In the genomic region with DNA sequence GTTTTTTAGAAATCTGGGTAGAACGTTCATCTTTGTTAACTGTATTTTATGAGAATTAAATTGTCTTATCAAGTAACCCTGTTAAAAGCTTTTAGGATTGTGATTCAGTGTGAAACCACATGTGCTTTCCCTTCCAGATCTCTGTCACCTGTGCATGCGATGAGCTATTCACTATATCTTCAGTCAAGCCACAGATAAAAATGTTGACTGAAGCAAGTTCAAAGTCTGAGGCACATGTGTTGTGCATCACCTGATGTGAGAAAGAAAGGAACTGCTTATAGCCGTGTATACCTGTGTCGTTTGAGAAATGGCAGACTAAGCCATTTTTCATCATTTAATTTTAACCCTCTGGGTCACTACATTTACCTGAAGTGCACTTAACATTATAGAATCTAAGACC, we compare ENCODE assay signal across 2 cellular contexts.
TF ChIP-seq lines count a peak whose summit lies in the region.

No MANE protein-coding gene starts in this region.

TF ChIP-seq in HepG2, 621 proteins besides CTCF, POLR2A, EP300 and RAD21 (continued from another document):
- TF ChIP-seq ZNF598 (CRISPR knock-in tag; IDR thresholded peaks at IDR 0.05; ENCODE audit: borderline replicate concordance), result no peak
- TF ChIP-seq, protein P1, sequence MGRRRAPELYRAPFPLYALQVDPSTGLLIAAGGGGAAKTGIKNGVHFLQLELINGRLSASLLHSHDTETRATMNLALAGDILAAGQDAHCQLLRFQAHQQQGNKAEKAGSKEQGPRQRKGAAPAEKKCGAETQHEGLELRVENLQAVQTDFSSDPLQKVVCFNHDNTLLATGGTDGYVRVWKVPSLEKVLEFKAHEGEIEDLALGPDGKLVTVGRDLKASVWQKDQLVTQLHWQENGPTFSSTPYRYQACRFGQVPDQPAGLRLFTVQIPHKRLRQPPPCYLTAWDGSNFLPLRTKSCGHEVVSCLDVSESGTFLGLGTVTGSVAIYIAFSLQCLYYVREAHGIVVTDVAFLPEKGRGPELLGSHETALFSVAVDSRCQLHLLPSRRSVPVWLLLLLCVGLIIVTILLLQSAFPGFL (CRISPR knock-in tag; IDR thresholded peaks at IDR 0.05), result no peak
- TF ChIP-seq GATAD2A (CRISPR knock-in tag; IDR thresholded peaks at IDR 0.05), result no peak
- TF ChIP-seq BORCS8-MEF2B (CRISPR knock-in tag; IDR thresholded peaks at IDR 0.05), result no peak
- TF ChIP-seq, protein P2, sequence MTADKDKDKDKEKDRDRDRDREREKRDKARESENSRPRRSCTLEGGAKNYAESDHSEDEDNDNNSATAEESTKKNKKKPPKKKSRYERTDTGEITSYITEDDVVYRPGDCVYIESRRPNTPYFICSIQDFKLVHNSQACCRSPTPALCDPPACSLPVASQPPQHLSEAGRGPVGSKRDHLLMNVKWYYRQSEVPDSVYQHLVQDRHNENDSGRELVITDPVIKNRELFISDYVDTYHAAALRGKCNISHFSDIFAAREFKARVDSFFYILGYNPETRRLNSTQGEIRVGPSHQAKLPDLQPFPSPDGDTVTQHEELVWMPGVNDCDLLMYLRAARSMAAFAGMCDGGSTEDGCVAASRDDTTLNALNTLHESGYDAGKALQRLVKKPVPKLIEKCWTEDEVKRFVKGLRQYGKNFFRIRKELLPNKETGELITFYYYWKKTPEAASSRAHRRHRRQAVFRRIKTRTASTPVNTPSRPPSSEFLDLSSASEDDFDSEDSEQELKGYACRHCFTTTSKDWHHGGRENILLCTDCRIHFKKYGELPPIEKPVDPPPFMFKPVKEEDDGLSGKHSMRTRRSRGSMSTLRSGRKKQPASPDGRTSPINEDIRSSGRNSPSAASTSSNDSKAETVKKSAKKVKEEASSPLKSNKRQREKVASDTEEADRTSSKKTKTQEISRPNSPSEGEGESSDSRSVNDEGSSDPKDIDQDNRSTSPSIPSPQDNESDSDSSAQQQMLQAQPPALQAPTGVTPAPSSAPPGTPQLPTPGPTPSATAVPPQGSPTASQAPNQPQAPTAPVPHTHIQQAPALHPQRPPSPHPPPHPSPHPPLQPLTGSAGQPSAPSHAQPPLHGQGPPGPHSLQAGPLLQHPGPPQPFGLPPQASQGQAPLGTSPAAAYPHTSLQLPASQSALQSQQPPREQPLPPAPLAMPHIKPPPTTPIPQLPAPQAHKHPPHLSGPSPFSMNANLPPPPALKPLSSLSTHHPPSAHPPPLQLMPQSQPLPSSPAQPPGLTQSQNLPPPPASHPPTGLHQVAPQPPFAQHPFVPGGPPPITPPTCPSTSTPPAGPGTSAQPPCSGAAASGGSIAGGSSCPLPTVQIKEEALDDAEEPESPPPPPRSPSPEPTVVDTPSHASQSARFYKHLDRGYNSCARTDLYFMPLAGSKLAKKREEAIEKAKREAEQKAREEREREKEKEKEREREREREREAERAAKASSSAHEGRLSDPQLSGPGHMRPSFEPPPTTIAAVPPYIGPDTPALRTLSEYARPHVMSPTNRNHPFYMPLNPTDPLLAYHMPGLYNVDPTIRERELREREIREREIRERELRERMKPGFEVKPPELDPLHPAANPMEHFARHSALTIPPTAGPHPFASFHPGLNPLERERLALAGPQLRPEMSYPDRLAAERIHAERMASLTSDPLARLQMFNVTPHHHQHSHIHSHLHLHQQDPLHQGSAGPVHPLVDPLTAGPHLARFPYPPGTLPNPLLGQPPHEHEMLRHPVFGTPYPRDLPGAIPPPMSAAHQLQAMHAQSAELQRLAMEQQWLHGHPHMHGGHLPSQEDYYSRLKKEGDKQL (CRISPR knock-in tag; IDR thresholded peaks at IDR 0.05; ENCODE audit: low read depth), result no peak
- TF ChIP-seq, protein P3, sequence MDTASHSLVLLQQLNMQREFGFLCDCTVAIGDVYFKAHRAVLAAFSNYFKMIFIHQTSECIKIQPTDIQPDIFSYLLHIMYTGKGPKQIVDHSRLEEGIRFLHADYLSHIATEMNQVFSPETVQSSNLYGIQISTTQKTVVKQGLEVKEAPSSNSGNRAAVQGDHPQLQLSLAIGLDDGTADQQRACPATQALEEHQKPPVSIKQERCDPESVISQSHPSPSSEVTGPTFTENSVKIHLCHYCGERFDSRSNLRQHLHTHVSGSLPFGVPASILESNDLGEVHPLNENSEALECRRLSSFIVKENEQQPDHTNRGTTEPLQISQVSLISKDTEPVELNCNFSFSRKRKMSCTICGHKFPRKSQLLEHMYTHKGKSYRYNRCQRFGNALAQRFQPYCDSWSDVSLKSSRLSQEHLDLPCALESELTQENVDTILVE (CRISPR knock-in tag; IDR thresholded peaks at IDR 0.05), result no peak
- TF ChIP-seq, protein P4, sequence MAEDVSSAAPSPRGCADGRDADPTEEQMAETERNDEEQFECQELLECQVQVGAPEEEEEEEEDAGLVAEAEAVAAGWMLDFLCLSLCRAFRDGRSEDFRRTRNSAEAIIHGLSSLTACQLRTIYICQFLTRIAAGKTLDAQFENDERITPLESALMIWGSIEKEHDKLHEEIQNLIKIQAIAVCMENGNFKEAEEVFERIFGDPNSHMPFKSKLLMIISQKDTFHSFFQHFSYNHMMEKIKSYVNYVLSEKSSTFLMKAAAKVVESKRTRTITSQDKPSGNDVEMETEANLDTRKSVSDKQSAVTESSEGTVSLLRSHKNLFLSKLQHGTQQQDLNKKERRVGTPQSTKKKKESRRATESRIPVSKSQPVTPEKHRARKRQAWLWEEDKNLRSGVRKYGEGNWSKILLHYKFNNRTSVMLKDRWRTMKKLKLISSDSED (CRISPR knock-in tag; IDR thresholded peaks at IDR 0.05), result no peak
- TF ChIP-seq, protein P5, sequence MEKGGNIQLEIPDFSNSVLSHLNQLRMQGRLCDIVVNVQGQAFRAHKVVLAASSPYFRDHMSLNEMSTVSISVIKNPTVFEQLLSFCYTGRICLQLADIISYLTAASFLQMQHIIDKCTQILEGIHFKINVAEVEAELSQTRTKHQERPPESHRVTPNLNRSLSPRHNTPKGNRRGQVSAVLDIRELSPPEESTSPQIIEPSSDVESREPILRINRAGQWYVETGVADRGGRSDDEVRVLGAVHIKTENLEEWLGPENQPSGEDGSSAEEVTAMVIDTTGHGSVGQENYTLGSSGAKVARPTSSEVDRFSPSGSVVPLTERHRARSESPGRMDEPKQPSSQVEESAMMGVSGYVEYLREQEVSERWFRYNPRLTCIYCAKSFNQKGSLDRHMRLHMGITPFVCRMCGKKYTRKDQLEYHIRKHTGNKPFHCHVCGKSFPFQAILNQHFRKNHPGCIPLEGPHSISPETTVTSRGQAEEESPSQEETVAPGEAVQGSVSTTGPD (CRISPR knock-in tag; IDR thresholded peaks at IDR 0.05), result no peak
- TF ChIP-seq SNAI1 (CRISPR knock-in tag; IDR thresholded peaks at IDR 0.05; ENCODE audit: borderline replicate concordance), result no peak

TF ChIP-seq in GM12878, 131 proteins besides CTCF, POLR2A, EP300 and RAD21 (continued from another document):
- peak in 1 of 2 experiments; percentile 29; a peak in 1 of 4 replicates for TF ChIP-seq BHLHE40 (IDR thresholded peaks at IDR 0.05; ENCODE audit: borderline replicate concordance in 1 of 2, low read depth in 2 of 2, low read length in 1 of 2)
